ENCODE assay signal across 18 cellular contexts in the genomic region with DNA sequence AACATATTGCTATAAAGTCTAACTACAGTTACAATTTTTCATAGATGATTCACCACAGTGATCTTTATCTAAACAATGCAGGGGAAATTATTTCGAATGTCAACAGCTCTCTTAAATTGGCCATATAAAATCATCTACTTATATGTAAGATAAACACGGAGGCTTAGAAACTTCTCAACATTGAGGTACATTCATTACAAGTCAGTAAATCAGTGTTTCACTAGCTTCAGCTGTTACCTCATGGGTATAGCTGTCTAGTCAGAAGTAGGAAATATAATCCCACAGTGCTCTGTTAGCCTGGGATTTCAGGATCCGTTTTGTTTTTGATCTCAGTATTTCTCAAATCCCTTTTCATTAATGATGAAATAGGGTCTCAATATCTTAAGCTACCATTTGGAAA. TPM values are rescaled to one million over a fixed set of nuclear protein-coding genes. Genes with fewer than 3 reads are reported as not detected.
DNase-seq lines count a peak whose midpoint lies in the region; FAIRE-seq and TF ChIP-seq lines count a peak whose summit lies in the region.
"Had no signal": no experiment of that assay in that cellular context is flagged by ENCODE, and none has a peak within 500 bp of the region (broad histone marks: within the 10 kb centered on the region; RNA-seq: fewer than 3 reads in every experiment).

No MANE protein-coding gene starts in this region.

- H3K4me1 Mint-ChIP-seq in astrocyte (ENCODE audit: low read depth, unreplicated experiment) = peaks cover 4% of the 10 kb centered on the region
- H3K4me1 Mint-ChIP-seq: activated CD4-positive, alpha-beta T cell treated with anti-CD3 and anti-CD28 coated beads, Interleukin-2, amount 10 ng/mL, durations not matched to agents 24 days and 14 days had no signal

- WGBS in smooth muscle cell (ENCODE audit: low lambda C conversion rate) = 62% methylated on average over 3 of the region's 3 CpGs
- 61% methylated on average over 3 of the region's 3 CpGs for WGBS in suprapubic skin

- H3K4me3 Mint-ChIP-seq in astrocyte (ENCODE audit: unreplicated experiment) = no peak overlapping the region
- H3K4me3 Mint-ChIP-seq: activated CD4-positive, alpha-beta T cell treated with anti-CD3 and anti-CD28 coated beads, Interleukin-2, amount 10 ng/mL, durations not matched to agents 24 days and 14 days had no signal

- no peaks in the 10 kb centered on the region for H3K9me3 Mint-ChIP-seq in astrocyte (ENCODE audit: unreplicated experiment)
- H3K9me3 Mint-ChIP-seq: activated CD4-positive, alpha-beta T cell treated with anti-CD3 and anti-CD28 coated beads, Interleukin-2, amount 10 ng/mL, durations not matched to agents 24 days and 14 days had no signal

- H3K36me3 ChIP-seq in astrocyte (ENCODE audit: insufficient read depth, low read length) (no peaks in the 10 kb centered on the region), smooth muscle cell (ENCODE audit: low read depth) (no peaks in the 10 kb centered on the region), suprapubic skin (no peaks in the 10 kb centered on the region)

- H3K4me1 ChIP-seq in astrocyte (ENCODE audit: insufficient read depth, low read length) (peaks cover under 1% of the 10 kb centered on the region), smooth muscle cell (ENCODE audit: low read depth) (peaks cover 4% of the 10 kb centered on the region), suprapubic skin (no peaks in the 10 kb centered on the region)
- H3K4me1 ChIP-seq: parathyroid adenoma had no signal

- POLR2A ChIA-PET in HEK293T (lab: Yijun Ruan, JAX) = no interaction called here

- DNase-seq in HEK293T (ENCODE audit: extremely low spot score) (no peak), astrocyte (ENCODE audit: low read depth) (peak; percentile 76), foreskin fibroblast (peak; percentile 7 to 42), smooth muscle cell (lab: John Stamatoyannopoulos, UW; ENCODE audit: unreplicated experiment) (no peak), suprapubic skin (ENCODE audit: low spot score in 2 of 2) (no peak), hepatic stellate cell (ENCODE audit: low spot score) (no peak)
- DNase-seq in activated CD4-positive, alpha-beta T cell treated with anti-CD3 and anti-CD28 coated beads for 48 hours = no peak
- DNase-seq: activated CD4-positive, alpha-beta T cell treated with anti-CD3 and anti-CD28 coated beads, Interleukin-2, amount 10 ng/mL, durations not matched to agents 24 days and 14 days; activated naive CD4-positive, alpha-beta T cell treated with anti-CD3 and anti-CD28 coated beads, Interleukin-2, amount 50 U/mL, for 16 hours; C1 segment of cervical spinal cord; DMS153; NCI-H748 treated with DMSO at 0.1 percent for 48 hours had no signal

- CTCF ChIA-PET in HEK293T (lab: Yijun Ruan, JAX) = no interaction called here

- H3K27ac ChIP-seq in astrocyte (ENCODE audit: low read depth, low read length) = no peak overlapping the region
- no peak overlapping the region for H3K27ac ChIP-seq in smooth muscle cell (ENCODE audit: low read depth)
- H3K27ac ChIP-seq in suprapubic skin = no peak overlapping the region
- H3K27ac ChIP-seq: parathyroid adenoma, skin epidermis had no signal

- H3K27me3 ChIP-seq in astrocyte (ENCODE audit: insufficient read depth, low read length) = no peaks in the 10 kb centered on the region
- H3K27me3 ChIP-seq in smooth muscle cell (ENCODE audit: low read depth) = no peaks in the 10 kb centered on the region
- no peaks in the 10 kb centered on the region for H3K27me3 ChIP-seq in suprapubic skin

- H3K79me2 ChIP-seq in astrocyte (ENCODE audit: insufficient read depth, low read length) = no peaks in the 10 kb centered on the region
- H3K79me2 ChIP-seq in smooth muscle cell (ENCODE audit: low read depth) = peaks cover 3% of the 10 kb centered on the region
- H3K79me2 ChIP-seq: parathyroid adenoma had no signal

- TF ChIP-seq CTCF in astrocyte (IDR thresholded peaks at IDR 0.05; ENCODE audit: insufficient read depth, low read depth, low read length) (no peak), foreskin fibroblast (IDR thresholded peaks at IDR 0.05; ENCODE audit: low read depth, low read length) (no peak), smooth muscle cell (IDR thresholded peaks at IDR 0.05; ENCODE audit: borderline replicate concordance, insufficient read depth, poor library complexity, severe bottlenecking) (no peak), suprapubic skin (IDR thresholded peaks at IDR 0.05) (no peak)

- H3K27ac Mint-ChIP-seq in astrocyte (ENCODE audit: unreplicated experiment) = no peak overlapping the region
- H3K27ac Mint-ChIP-seq: activated CD4-positive, alpha-beta T cell treated with anti-CD3 and anti-CD28 coated beads, Interleukin-2, amount 10 ng/mL, durations not matched to agents 24 days and 14 days had no signal

- H3K4me3 ChIP-seq in astrocyte (ENCODE audit: insufficient read depth, low read depth, low read length) (no peak overlapping the region), foreskin fibroblast (ENCODE audit: low read depth in 1 of 2, low read length in 2 of 2) (no peak overlapping the region), smooth muscle cell (no peak overlapping the region), suprapubic skin (no peak overlapping the region)
- H3K4me3 ChIP-seq: skin epidermis had no signal

- no peaks in the 10 kb centered on the region for H3F3A ChIP-seq in smooth muscle cell (ENCODE audit: low read depth)

- H3K9me3 ChIP-seq in astrocyte (ENCODE audit: insufficient read depth, low read depth, low read length) (no peaks in the 10 kb centered on the region), smooth muscle cell (replicated peaks; ENCODE audit: low read depth) (no peaks in the 10 kb centered on the region), suprapubic skin (no peaks in the 10 kb centered on the region)

- H3K27me3 Mint-ChIP-seq in astrocyte (ENCODE audit: low read depth, unreplicated experiment) = no peaks in the 10 kb centered on the region
- H3K27me3 Mint-ChIP-seq: activated CD4-positive, alpha-beta T cell treated with anti-CD3 and anti-CD28 coated beads, Interleukin-2, amount 10 ng/mL, durations not matched to agents 24 days and 14 days had no signal

- TF ChIP-seq POLR2A in suprapubic skin (IDR thresholded peaks at IDR 0.05) = no peak

- H3K9ac ChIP-seq in astrocyte (ENCODE audit: low read length) (no peak overlapping the region), smooth muscle cell (ENCODE audit: low read depth) (no peak overlapping the region)
- H3K9ac ChIP-seq: parathyroid adenoma had no signal

- H2AFZ ChIP-seq in astrocyte (ENCODE audit: low read depth, low read length) (no peak overlapping the region), smooth muscle cell (ENCODE audit: low read depth) (peak overlapping the region; percentile 22)
- H2AFZ ChIP-seq: parathyroid adenoma had no signal

- H4K20me1 ChIP-seq in astrocyte (ENCODE audit: insufficient read depth, low read length) (no peaks in the 10 kb centered on the region), smooth muscle cell (ENCODE audit: low read depth) (no peaks in the 10 kb centered on the region)

- no peaks in the 10 kb centered on the region for H3K36me3 Mint-ChIP-seq in astrocyte (ENCODE audit: low read depth, unreplicated experiment)

- H3K4me2 ChIP-seq in astrocyte (ENCODE audit: low read length) (peak overlapping the region; percentile 16), smooth muscle cell (no peak overlapping the region)

- TF ChIP-seq EP300 in suprapubic skin (IDR thresholded peaks at IDR 0.05) = no peak

- no peak for FAIRE-seq in astrocyte (lab: Jason Lieb, UNC)
- FAIRE-seq: frontal cortex, GM18507, H54, RCC 7860 had no signal

TF ChIP-seq in HEK293T, 16 proteins besides CTCF, POLR2A, EP300 and RAD21:
- TF ChIP-seq NFRKB (IDR thresholded peaks at IDR 0.05) = no peak
- TF ChIP-seq, protein P1, sequence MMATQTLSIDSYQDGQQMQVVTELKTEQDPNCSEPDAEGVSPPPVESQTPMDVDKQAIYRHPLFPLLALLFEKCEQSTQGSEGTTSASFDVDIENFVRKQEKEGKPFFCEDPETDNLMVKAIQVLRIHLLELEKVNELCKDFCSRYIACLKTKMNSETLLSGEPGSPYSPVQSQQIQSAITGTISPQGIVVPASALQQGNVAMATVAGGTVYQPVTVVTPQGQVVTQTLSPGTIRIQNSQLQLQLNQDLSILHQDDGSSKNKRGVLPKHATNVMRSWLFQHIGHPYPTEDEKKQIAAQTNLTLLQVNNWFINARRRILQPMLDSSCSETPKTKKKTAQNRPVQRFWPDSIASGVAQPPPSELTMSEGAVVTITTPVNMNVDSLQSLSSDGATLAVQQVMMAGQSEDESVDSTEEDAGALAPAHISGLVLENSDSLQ (IDR thresholded peaks at IDR 0.05) = peak; percentile 35
- TF ChIP-seq ELF4 (IDR thresholded peaks at IDR 0.05) = no peak
- TF ChIP-seq CTBP1 (IDR thresholded peaks at IDR 0.05; ENCODE audit: borderline replicate concordance) = peak; percentile 61
- TF ChIP-seq FOXA1 (IDR thresholded peaks at IDR 0.05) = peak; percentile 31; the same call in 1 of the 2 replicates
- TF ChIP-seq HDGF (IDR thresholded peaks at IDR 0.05; ENCODE audit: borderline replicate concordance) = no peak
- no peak for TF ChIP-seq L3MBTL2 (conservative IDR thresholded peaks at IDR 0.05)

RNA-seq across cellular contexts. Expression of a gene that starts 43.2 kb away (rescaled TPM):
- total RNA-seq in astrocyte (40.8 and 45.4 TPM in 2 replicates), smooth muscle cell (35.5 and 35.7 TPM in 2 replicates), suprapubic skin (10 to 100 TPM; 38.1 to 70.0 (median 44.0) TPM)
- polyA plus RNA-seq in smooth muscle cell = 12.3 and 25.5 TPM in 2 replicates
- total RNA-seq: activated CD4-positive, alpha-beta T cell treated with anti-CD3 and anti-CD28 coated beads, Interleukin-2, amount 10 ng/mL, durations not matched to agents 24 days and 14 days had no signal

Comparison
In these comparisons a context has a peak if more than half of its experiments do, and no peak if none do; other contexts are left out.
1. DNase-seq: peak in astrocyte (single experiment) and foreskin fibroblast (2 of 2); none in HEK293T (single experiment), smooth muscle cell (single experiment), activated CD4-positive, alpha-beta T cell treated with anti-CD3 and anti-CD28 coated beads for 48 hours (single experiment), suprapubic skin (0 of 2) and hepatic stellate cell (single experiment).